Comparison of ENCODE assay signal across 15 cellular contexts in genomic region chr11:13965337-13965736, GRCh38. TPM values are rescaled to one million over a fixed set of nuclear protein-coding genes. Genes with fewer than 3 reads are reported as not detected.
A peak's percentile ranks its signal among the peaks of the same experiment; 100 is the strongest.
DNase-seq lines count a peak whose midpoint lies in the region; ATAC-seq and TF ChIP-seq lines count a peak whose summit lies in the region.
"Had no signal": no experiment of that assay in that cellular context is flagged by ENCODE, and none has a peak within 500 bp of the region (broad histone marks: within the 10 kb centered on the region; RNA-seq: fewer than 3 reads in every experiment).

No MANE protein-coding gene starts in this region.

- POLR2A ChIA-PET in CD8-positive, alpha-beta T cell (lab: Charles Lee), result no interaction called here
- POLR2A ChIA-PET in naive thymus-derived CD8-positive, alpha-beta T cell (lab: Charles Lee), result interaction anchor here (1.1 kb wide), 1 partner anchor 25 kb away, joined by 3 read pairs; no protein-coding TSS in a partner anchor

- CTCF ChIA-PET in CD8-positive, alpha-beta T cell (lab: Charles Lee), result interaction anchor here (2.1 to 4.4 kb wide), 6 partner anchors 8 to 193 kb away, joined by 6 to 27 read pairs (median 20); no protein-coding TSS in a partner anchor

- peak overlapping the region; percentile 49 for H3K4me3 Mint-ChIP-seq in CD8-positive, alpha-beta T cell
- peak overlapping the region in 6 of 10 donors; percentile 0 to 70 (median 47) for H3K4me3 Mint-ChIP-seq in naive thymus-derived CD8-positive, alpha-beta T cell
- H3K4me3 Mint-ChIP-seq: activated naive CD8-positive, alpha-beta T cell treated with anti-CD3 and anti-CD28 coated beads for 36 hours had no signal

- no peaks in the 10 kb centered on the region for H3K36me3 Mint-ChIP-seq in CD8-positive, alpha-beta T cell
- H3K36me3 Mint-ChIP-seq in naive thymus-derived CD8-positive, alpha-beta T cell, result no peaks in the 10 kb centered on the region
- H3K36me3 Mint-ChIP-seq: activated naive CD8-positive, alpha-beta T cell treated with anti-CD3 and anti-CD28 coated beads for 36 hours had no signal

- intact Hi-C loops in CD8-positive, alpha-beta T cell (cut with DNase I, micrococcal nuclease), result loop anchor here in 1 of 2 experiments (10.0 kb wide), 1 partner anchor 301 kb away; the partner anchor contains the start of gene FAR1

- H3K9me3 ChIP-seq in CD8-positive, alpha-beta T cell (ENCODE audit: low read length), result no peaks in the 10 kb centered on the region

- peaks cover 48% of the 10 kb centered on the region for H3K27me3 Mint-ChIP-seq in CD8-positive, alpha-beta T cell (ENCODE audit: low read depth)
- H3K27me3 Mint-ChIP-seq in naive thymus-derived CD8-positive, alpha-beta T cell, result peaks cover 25 to 63% (median 43%) of the 10 kb centered on the region in 5 donors

- peaks cover 13% of the 10 kb centered on the region for H3K4me1 Mint-ChIP-seq in CD8-positive, alpha-beta T cell (ENCODE audit: low read depth)
- H3K4me1 Mint-ChIP-seq in naive thymus-derived CD8-positive, alpha-beta T cell, result peaks cover 7 to 15% (median 12%) of the 10 kb centered on the region in 4 donors

- no peaks in the 10 kb centered on the region for H3K9me3 Mint-ChIP-seq in CD8-positive, alpha-beta T cell
- no peaks in the 10 kb centered on the region for H3K9me3 Mint-ChIP-seq in naive thymus-derived CD8-positive, alpha-beta T cell
- H3K9me3 Mint-ChIP-seq: activated naive CD8-positive, alpha-beta T cell treated with anti-CD3 and anti-CD28 coated beads for 36 hours had no signal

- no peak for ATAC-seq in CD8-positive, alpha-beta T cell
- ATAC-seq in naive thymus-derived CD8-positive, alpha-beta T cell, result no peak
- ATAC-seq: Panc1 had no signal

- H3K27me3 ChIP-seq in CD8-positive, alpha-beta T cell (ENCODE audit: insufficient read depth, low read length), result peaks cover 19% of the 10 kb centered on the region

- no peak for TF ChIP-seq CTCF in CD8-positive, alpha-beta T cell (IDR thresholded peaks at IDR 0.05)
- TF ChIP-seq CTCF in epithelial cell of proximal tubule (conservative IDR thresholded peaks at IDR 0.05; ENCODE audit: low read depth, low read length), result peak; percentile 15

- no peaks in the 10 kb centered on the region for H3K36me3 ChIP-seq in CD8-positive, alpha-beta T cell (ENCODE audit: insufficient read depth, low read length)

- no peak for DNase-seq in CD8-positive, alpha-beta T cell
- peak; percentile 61 for DNase-seq in NCI-H82 (lab: John Stamatoyannopoulos, UW)
- DNase-seq in epithelial cell of proximal tubule (ENCODE audit: low read depth), result no peak
- DNase-seq in naive thymus-derived CD8-positive, alpha-beta T cell, result no peak
- DNase-seq in AML-193 (lab: John Stamatoyannopoulos, UW), result no peak
- DNase-seq in stimulated activated CD4-positive, alpha-beta T cell treated with anti-CD3 and anti-CD28 coated beads, Interleukin-2, amount 100 ng/mL, for 48 hours, result no peak
- DNase-seq in NCI-H2081 treated with DMSO at 0.1 percent for 48 hours (lab: John Stamatoyannopoulos, UW), result no peak
- DNase-seq in T-helper 2 cell, result no peak
- DNase-seq: activated naive CD8-positive, alpha-beta T cell treated with anti-CD3 and anti-CD28 coated beads for 36 hours; DMS153; Kasumi-1; left cardiac atrium; NCI-H146; stimulated activated naive CD4-positive, alpha-beta T cell had no signal

- H3K4me1 ChIP-seq in CD8-positive, alpha-beta T cell (ENCODE audit: insufficient read depth, low read length), result peaks cover 20% of the 10 kb centered on the region

- H3K4me3 ChIP-seq in CD8-positive, alpha-beta T cell (ENCODE audit: low read depth, low read length), result no peak overlapping the region
- H3K4me3 ChIP-seq in epithelial cell of proximal tubule (ENCODE audit: low read depth, low read length), result peak overlapping the region; percentile 59

- H3K27ac ChIP-seq in CD8-positive, alpha-beta T cell (ENCODE audit: low read depth, low read length), result no peak overlapping the region

- no peak overlapping the region for H3K27ac Mint-ChIP-seq in CD8-positive, alpha-beta T cell
- no peak overlapping the region for H3K27ac Mint-ChIP-seq in naive thymus-derived CD8-positive, alpha-beta T cell
- H3K27ac Mint-ChIP-seq: activated naive CD8-positive, alpha-beta T cell treated with anti-CD3 and anti-CD28 coated beads for 36 hours had no signal

RNA-seq across cellular contexts. Expression of gene SPON1, which starts 2.8 kb away (rescaled TPM):
- total RNA-seq in CD8-positive, alpha-beta T cell, result 1 to 10 TPM; 1.4 to 2.3 TPM
- 20.5 and 22.4 TPM in 2 replicates for total RNA-seq in epithelial cell of proximal tubule
- total RNA-seq in naive thymus-derived CD8-positive, alpha-beta T cell, result 10 to 100 TPM; 16.5 to 18.9 TPM
- polyA plus RNA-seq in naive thymus-derived CD8-positive, alpha-beta T cell, result under 1 TPM; 0.49 to 0.56 (median 0.55) TPM
